Comparison of ENCODE assay signal across 14 cellular contexts in genomic region chr20:63483834-63484233, GRCh38. TPM values are rescaled to one million over a fixed set of nuclear protein-coding genes. Genes with fewer than 3 reads are reported as not detected.
DNase-seq lines count a peak whose midpoint lies in the region; ATAC-seq, FAIRE-seq and TF ChIP-seq lines count a peak whose summit lies in the region.
"Had no signal": no experiment of that assay in that cellular context is flagged by ENCODE, and none has a peak within 500 bp of the region (broad histone marks: within the 10 kb centered on the region; RNA-seq: fewer than 3 reads in every experiment).

No MANE protein-coding gene starts in this region.

- ATAC-seq in GM12878 (peak; percentile 28), mucosa of descending colon (peak; percentile 8)

- 57% methylated on average over 7 of the region's 12 CpGs for WGBS in GM12878 (ENCODE audit: insufficient coverage, insufficient replicate concordance, low lambda C conversion rate, missing lambda C conversion rate)

- intact Hi-C loops in GM12878 (cut with micrococcal nuclease; ENCODE audit: unreplicated experiment): no loop called here
- intact Hi-C loops in mucosa of descending colon (cut with DNase I, micrococcal nuclease): no loop called here
- intact Hi-C loops in tibial artery (cut with DNase I; ENCODE audit: low total_unique reads): no loop called here

- H3K4me3 ChIP-seq in HEK293 (ENCODE audit: low read depth, low read length) (no peak overlapping the region), GM12878 (no peak overlapping the region), mucosa of descending colon (no peak overlapping the region), tibial artery (no peak overlapping the region)
- H3K4me3 ChIP-seq: adrenal gland, esophagus muscularis mucosa had no signal

- H3K4me1 ChIP-seq in HEK293 (ENCODE audit: control insufficient read depth, insufficient read depth, low read length): peaks cover 6% of the 10 kb centered on the region
- H3K4me1 ChIP-seq in GM12878 (ENCODE audit: control insufficient read depth, insufficient read depth, low read length): no peaks in the 10 kb centered on the region; the same call in 1 of the 2 replicates
- no peaks in the 10 kb centered on the region for H3K4me1 ChIP-seq in mucosa of descending colon (ENCODE audit: low read depth)
- peaks cover 0 to 13% (median 3%) of the 10 kb centered on the region in 4 donors for H3K4me1 ChIP-seq in tibial artery
- H3K4me1 ChIP-seq: adrenal gland had no signal

- no peak overlapping the region for H3K27ac ChIP-seq in HEK293 (ENCODE audit: extremely low read depth, low read depth, low read length)
- H3K27ac ChIP-seq in GM12878 (ENCODE audit: control insufficient read depth, insufficient read depth): no peak overlapping the region
- no peak overlapping the region for H3K27ac ChIP-seq in tibial artery
- H3K27ac ChIP-seq: adrenal gland, esophagus muscularis mucosa had no signal

- DNase-seq in NCI-H1417 (lab: John Stamatoyannopoulos, UW) (peak in 2 of 3 experiments; percentile 33 to 55), NCI-H1417 treated with DMSO at 0.1 percent for 48 hours (lab: John Stamatoyannopoulos, UW) (no peak), GM12878 (ENCODE audit: low read depth, low spot score) (no peak), mucosa of descending colon (no peak), tibial artery (no peak), HT-29 (ENCODE audit: low spot score) (no peak), putamen (ENCODE audit: low spot score) (no peak)
- DNase-seq: KBM-7; stimulated activated CD4-positive, alpha-beta T cell treated with anti-CD3 and anti-CD28 coated beads, Interleukin-12 subunit alpha, Interleukin-12 subunit beta, amount 100 ng/mL, for 4 hours had no signal

- SMC1A ChIA-PET in GM12878 (lab: Charles Lee; ENCODE audit: uncharacterized antibody, unreplicated experiment): no interaction called here

- H3K36me3 ChIP-seq in HEK293 (ENCODE audit: control insufficient read depth in 2 of 2, insufficient read depth in 1 of 2, low read length in 2 of 2): peaks cover 0 to 9% of the 10 kb centered on the region in 2 experiments; a peak in 1 of 3 replicates
- H3K36me3 ChIP-seq in GM12878 (ENCODE audit: control insufficient read depth in 2 of 2, insufficient read depth in 2 of 2, low read length in 1 of 2): no peaks in the 10 kb centered on the region
- no peaks in the 10 kb centered on the region for H3K36me3 ChIP-seq in mucosa of descending colon (ENCODE audit: low read depth)
- no peaks in the 10 kb centered on the region for H3K36me3 ChIP-seq in tibial artery
- H3K36me3 ChIP-seq: adrenal gland had no signal

- CTCF ChIA-PET in HEK293 (lab: Yijun Ruan, JAX): interaction anchor here (0.5 to 1.2 kb wide), 4 partner anchors 12 to 175 kb away, joined by 3 to 4 read pairs (median 4); no protein-coding TSS in a partner anchor
- CTCF ChIA-PET in GM12878 (lab: Yijun Ruan, JAX): no interaction called here

- RAD21 ChIA-PET in GM12878 (lab: Charles Lee; ENCODE audit: unreplicated experiment): no interaction called here

- TF ChIP-seq EP300 in GM12878 (IDR thresholded peaks at IDR 0.05; ENCODE audit: borderline replicate concordance in 1 of 2, control insufficient read depth in 1 of 2, low read depth in 2 of 2, low read length in 2 of 2): no peak

- TF ChIP-seq CTCF in HEK293 (tag by site-specific recombination; IDR thresholded peaks at IDR 0.05): no peak
- TF ChIP-seq CTCF in GM12878 (IDR thresholded peaks at IDR 0.05 in 2 of 3, conservative IDR thresholded peaks at IDR 0.05 in 1 of 3; ENCODE audit: control insufficient read depth in 2 of 3, extremely low read depth in 1 of 3, insufficient read depth in 1 of 3, low read depth in 3 of 3, low read length in 3 of 3): no peak
- no peak for TF ChIP-seq CTCF in mucosa of descending colon (IDR thresholded peaks at IDR 0.05)
- no peak for TF ChIP-seq CTCF in tibial artery (IDR thresholded peaks at IDR 0.05)

- H3K4me2 ChIP-seq in GM12878 (ENCODE audit: control insufficient read depth, insufficient read depth): no peak overlapping the region

- no TSS peak for BruUV-seq in GM12878 (replicated peaks; lab: Mats Ljungman, UMichigan)

- H4K20me1 ChIP-seq in GM12878 (ENCODE audit: control insufficient read depth, insufficient read depth): no peaks in the 10 kb centered on the region

- TF ChIP-seq POLR2A in GM12878 (IDR thresholded peaks at IDR 0.05; ENCODE audit: low read depth, low read length): no peak

- H3K9ac ChIP-seq in GM12878 (ENCODE audit: control insufficient read depth, insufficient read depth, low read length): no peak overlapping the region

- in situ Hi-C loops in GM12878 (cut with MboI): no loop called here

- no peaks in the 10 kb centered on the region for H3K9me3 ChIP-seq in HEK293 (ENCODE audit: control insufficient read depth, insufficient read depth, low read depth, low read length)
- no peaks in the 10 kb centered on the region for H3K9me3 ChIP-seq in GM12878 (replicated peaks; ENCODE audit: control insufficient read depth, insufficient read depth, low read length)
- no peaks in the 10 kb centered on the region for H3K9me3 ChIP-seq in mucosa of descending colon
- H3K9me3 ChIP-seq in tibial artery: peaks cover 0 to 5% (median 0%) of the 10 kb centered on the region in 3 donors
- H3K9me3 ChIP-seq: adrenal gland had no signal

- H2AFZ ChIP-seq in GM12878 (ENCODE audit: control insufficient read depth, low read depth, low read length): no peak overlapping the region

- no peak for FAIRE-seq in GM12878 (lab: Jason Lieb, UNC)

- H3K79me2 ChIP-seq in GM12878 (ENCODE audit: control insufficient read depth, insufficient read depth, low read length): no peaks in the 10 kb centered on the region

- H3K27me3 ChIP-seq in GM12878 (replicated peaks in 1 of 2; ENCODE audit: control insufficient read depth in 2 of 2, insufficient read depth in 2 of 2, low read length in 1 of 2): peaks cover 0 to 1% of the 10 kb centered on the region in 2 experiments; a peak in 1 of 4 replicates
- peaks cover 0 to 93% of the 10 kb centered on the region in 2 donors for H3K27me3 ChIP-seq in tibial artery

- 0 out of 2 replicates have a peak, but pooled peaks have one; percentile 4 for TF ChIP-seq RAD21 in GM12878 (IDR thresholded peaks at IDR 0.05; ENCODE audit: insufficient read depth, low read depth, low read length)

- POLR2A ChIA-PET in HEK293 (lab: Yijun Ruan, JAX) (interaction anchor here (1.0 kb wide), 1 partner anchor 37 kb away, joined by 5 read pairs; the partner anchor contains the start of gene PPDPF), GM12878 (lab: Charles Lee) (no interaction called here)

RNA-seq across cellular contexts. Expression of gene KCNQ2, which starts 11.4 kb away (rescaled TPM):
- total RNA-seq in GM12878 (2013; cell fraction: nucleolus; rRNA removed): 0.38 TPM in 1 of 2 replicates, not detected in the other
- total RNA-seq in GM12878 (2014; rRNA removed) (not detected in 2 replicates), GM12878 (2014; rRNA removed; fragmentation: Illumina TruSeq; extraction: Trizol) (not detected in 2 replicates), GM12878 (2021) (0.49 TPM in 1 of 2 replicates, not detected in the other), mucosa of descending colon (1 to 10 TPM in 1 of 3 donors, not detected in 2; 1.4 TPM)
- not detected for polyA plus RNA-seq in GM12878 (2011; ENCODE audit: low read depth)
- polyA plus RNA-seq in GM12878 (2011; rRNA removed) (0.26 TPM in 1 of 2 replicates, not detected in the other), GM12878 (2014; fragmentation: Illumina TruSeq; extraction: Trizol) (not detected in 2 replicates), GM12878 (2014; fragmentation: Nextera tagmentation; extraction: Ambion mirVana) (not detected), GM12878 (2014; rRNA removed) (0.05 and 0.06 TPM in 2 replicates), GM12878 (2016; fragmentation: Nextera tagmentation; extraction: Ambion mirVana) (not detected)
- polyA plus RNA-seq in GM12878 (2011; cell fraction: cytosol; rRNA removed): 0.67 and 0.79 TPM in 2 replicates
- 0.34 and 1.1 TPM in 2 replicates for polyA plus RNA-seq in GM12878 (2011; cell fraction: nucleus; rRNA removed)
- 0.35 and 0.45 TPM in 2 replicates for polyA plus RNA-seq in GM12878 (2012)
- 0.36 TPM in 1 of 2 replicates, not detected in the other for polyA minus RNA-seq in GM12878 (2011; rRNA and poly(A)+ RNA removed)
- polyA minus RNA-seq in GM12878 (2011; cell fraction: cytosol; rRNA and poly(A)+ RNA removed): not detected in 2 replicates
- not detected in 2 replicates for polyA minus RNA-seq in GM12878 (2011; cell fraction: nucleus; rRNA and poly(A)+ RNA removed)
- 0.08 and 0.13 TPM in 2 replicates for total RNA-seq in HT-29 (2014; rRNA removed; shearing (Covaris generic))

RNA-seq across cellular contexts. Expression of gene EEF1A2, which starts 15.0 kb away (rescaled TPM):
- total RNA-seq in GM12878 (2013; cell fraction: nucleolus; rRNA removed): not detected in 2 replicates
- not detected in 2 replicates for total RNA-seq in GM12878 (2014; rRNA removed)
- total RNA-seq in GM12878 (2014; rRNA removed; fragmentation: Illumina TruSeq; extraction: Trizol): not detected in 2 replicates
- 0.56 and 0.74 TPM in 2 replicates for total RNA-seq in GM12878 (2021)
- polyA plus RNA-seq in GM12878 (2011; ENCODE audit: low read depth): not detected
- not detected in 2 replicates for polyA plus RNA-seq in GM12878 (2011; rRNA removed)
- 0.04 TPM in 1 of 2 replicates, not detected in the other for polyA plus RNA-seq in GM12878 (2011; cell fraction: cytosol; rRNA removed)
- 0.13 TPM in 1 of 2 replicates, not detected in the other for polyA plus RNA-seq in GM12878 (2011; cell fraction: nucleus; rRNA removed)
- 0.50 and 0.77 TPM in 2 replicates for polyA plus RNA-seq in GM12878 (2012)
- not detected in 2 replicates for polyA plus RNA-seq in GM12878 (2014; fragmentation: Illumina TruSeq; extraction: Trizol)
- polyA plus RNA-seq in GM12878 (2014; fragmentation: Nextera tagmentation; extraction: Ambion mirVana): not detected
- polyA plus RNA-seq in GM12878 (2014; rRNA removed): not detected in 2 replicates
- polyA plus RNA-seq in GM12878 (2016; fragmentation: Nextera tagmentation; extraction: Ambion mirVana): not detected
- polyA minus RNA-seq in GM12878 (2011; rRNA and poly(A)+ RNA removed): not detected in 2 replicates
- polyA minus RNA-seq in GM12878 (2011; cell fraction: cytosol; rRNA and poly(A)+ RNA removed): not detected in 2 replicates
- polyA minus RNA-seq in GM12878 (2011; cell fraction: nucleus; rRNA and poly(A)+ RNA removed): not detected in 2 replicates
- 10 to 100 TPM in 1 of 3 donors, 1 to 10 TPM in 2; 1.3 to 15.0 (median 2.7) TPM for total RNA-seq in mucosa of descending colon
- total RNA-seq in HT-29 (2014; rRNA removed; shearing (Covaris generic)): 29.8 and 38.0 TPM in 2 replicates
- total RNA-seq: osteoblast had no signal

RNA-seq across cellular contexts. Expression of gene PPDPF, which starts 36.7 kb away (rescaled TPM):
- 19.4 and 22.6 TPM in 2 replicates for total RNA-seq in GM12878 (2013; cell fraction: nucleolus; rRNA removed)
- total RNA-seq in GM12878 (2014; rRNA removed): 36.8 and 47.6 TPM in 2 replicates
- 3.2 and 5.1 TPM in 2 replicates for total RNA-seq in GM12878 (2014; rRNA removed; fragmentation: Illumina TruSeq; extraction: Trizol)
- total RNA-seq in GM12878 (2021): 154 TPM in 2 replicates
- polyA plus RNA-seq in GM12878 (2011; ENCODE audit: low read depth): 9.0 TPM
- polyA plus RNA-seq in GM12878 (2011; rRNA removed): 0.72 and 1.5 TPM in 2 replicates
- 6.2 and 8.5 TPM in 2 replicates for polyA plus RNA-seq in GM12878 (2011; cell fraction: cytosol; rRNA removed)
- polyA plus RNA-seq in GM12878 (2011; cell fraction: nucleus; rRNA removed): 12.2 and 16.6 TPM in 2 replicates
- polyA plus RNA-seq in GM12878 (2012): 103 and 151 TPM in 2 replicates
- polyA plus RNA-seq in GM12878 (2014; fragmentation: Illumina TruSeq; extraction: Trizol): 5.2 TPM in 1 of 2 replicates, not detected in the other
- 1 to 10 TPM in 1 of 2 experiments, under 1 TPM in 1; 0.32 to 2.8 TPM for polyA plus RNA-seq in GM12878 (2014; fragmentation: Nextera tagmentation; extraction: Ambion mirVana)
- 77.6 and 87.7 TPM in 2 replicates for polyA plus RNA-seq in GM12878 (2014; rRNA removed)
- 10 to 100 TPM; 40.3 to 42.9 TPM for polyA plus RNA-seq in GM12878 (2016; fragmentation: Nextera tagmentation; extraction: Ambion mirVana)
- 0.95 and 4.6 TPM in 2 replicates for polyA minus RNA-seq in GM12878 (2011; rRNA and poly(A)+ RNA removed)
- 33.7 and 62.3 TPM in 2 replicates for polyA minus RNA-seq in GM12878 (2011; cell fraction: cytosol; rRNA and poly(A)+ RNA removed)
- polyA minus RNA-seq in GM12878 (2011; cell fraction: nucleus; rRNA and poly(A)+ RNA removed): 11.4 and 14.4 TPM in 2 replicates
- 100 to 1,000 TPM; 263 to 672 (median 537) TPM for total RNA-seq in mucosa of descending colon
- total RNA-seq in HT-29 (2014; rRNA removed; shearing (Covaris generic)): 384 and 468 TPM in 2 replicates

RNA-seq across cellular contexts. Expression of gene PTK6, which starts 53.3 kb away (rescaled TPM):
- total RNA-seq in GM12878 (2013; cell fraction: nucleolus; rRNA removed): 0.23 and 0.39 TPM in 2 replicates
- total RNA-seq in GM12878 (2014; rRNA removed) (not detected in 2 replicates), GM12878 (2014; rRNA removed; fragmentation: Illumina TruSeq; extraction: Trizol) (0.09 TPM in 1 of 2 replicates, not detected in the other), GM12878 (2021) (0.21 and 0.24 TPM in 2 replicates), mucosa of descending colon (10 to 100 TPM; 39.5 to 91.7 (median 87.1) TPM)
- 0.22 TPM for polyA plus RNA-seq in GM12878 (2011; ENCODE audit: low read depth)
- polyA plus RNA-seq in GM12878 (2011; rRNA removed) (0.20 and 0.32 TPM in 2 replicates), GM12878 (2014; fragmentation: Illumina TruSeq; extraction: Trizol) (0.04 TPM in 1 of 2 replicates, not detected in the other), GM12878 (2014; fragmentation: Nextera tagmentation; extraction: Ambion mirVana) (under 1 TPM in 1 of 2 experiments, not detected in 1; 0.02 TPM), GM12878 (2014; rRNA removed) (0.14 and 0.28 TPM in 2 replicates), GM12878 (2016; fragmentation: Nextera tagmentation; extraction: Ambion mirVana) (under 1 TPM in 1 of 2 experiments, not detected in 1; 0.08 TPM)
- polyA plus RNA-seq in GM12878 (2011; cell fraction: cytosol; rRNA removed): 0.34 and 0.37 TPM in 2 replicates
- 0.86 and 1.2 TPM in 2 replicates for polyA plus RNA-seq in GM12878 (2011; cell fraction: nucleus; rRNA removed)
- 0.32 and 0.45 TPM in 2 replicates for polyA plus RNA-seq in GM12878 (2012)
- polyA minus RNA-seq in GM12878 (2011; rRNA and poly(A)+ RNA removed): 0.22 and 0.36 TPM in 2 replicates
- 0.52 TPM in 1 of 2 replicates, not detected in the other for polyA minus RNA-seq in GM12878 (2011; cell fraction: cytosol; rRNA and poly(A)+ RNA removed)
- 0.19 and 0.24 TPM in 2 replicates for polyA minus RNA-seq in GM12878 (2011; cell fraction: nucleus; rRNA and poly(A)+ RNA removed)
- total RNA-seq in HT-29 (2014; rRNA removed; shearing (Covaris generic)): 26.3 and 31.1 TPM in 2 replicates
- total RNA-seq: osteoblast, temporal lobe had no signal

Comparison
In these comparisons a context has a peak if more than half of its experiments do, and no peak if none do; other contexts are left out.
1. DNase-seq: peak in NCI-H1417 (2 of 3); none in NCI-H1417 treated with DMSO at 0.1 percent for 48 hours (single experiment), GM12878 (single experiment), mucosa of descending colon (0 of 3), tibial artery (0 of 2), HT-29 (single experiment) and putamen (single experiment).